ENCODE assay signal across 22 cellular contexts in genomic region chr4:38367642-38368189, GRCh38.
DNase-seq lines count a peak whose midpoint lies in the region; ATAC-seq, FAIRE-seq and TF ChIP-seq lines count a peak whose summit lies in the region.
"Had no signal": no experiment of that assay in that cellular context is flagged by ENCODE, and none has a peak within 500 bp of the region (broad histone marks: within the 10 kb centered on the region; RNA-seq: fewer than 3 reads in every experiment).

No MANE protein-coding gene starts in this region.

- in situ Hi-C loops in HepG2 (cut with HindIII; ENCODE audit: extremely low pct_ligation_motif_present, low pct_unique_long_range_greater_than_20kb): no loop called here

- no peak for TF ChIP-seq EP300 in HepG2 (IDR thresholded peaks at IDR 0.05; ENCODE audit: low read depth in 2 of 2, low read length in 2 of 2)
- no peak for TF ChIP-seq EP300 in HepG2 (CRISPR knock-in tag; IDR thresholded peaks at IDR 0.05; ENCODE audit: borderline replicate concordance)

- no peak overlapping the region for H3K9ac ChIP-seq in HepG2 (ENCODE audit: insufficient read depth, low read depth, low read length)
- H3K9ac ChIP-seq in parathyroid adenoma: no peak overlapping the region
- H3K9ac ChIP-seq: KMS-11 had no signal

- intact Hi-C loops in HepG2 (cut with micrococcal nuclease; ENCODE audit: unreplicated experiment): no loop called here
- intact Hi-C loops in MCF 10A (cut with micrococcal nuclease): no loop called here

- TF ChIP-seq RAD21 in HepG2 (CRISPR knock-in tag; IDR thresholded peaks at IDR 0.05): no peak

- H3K4me2 ChIP-seq in HepG2 (ENCODE audit: low read depth, low read length): 0 out of 2 replicates have a peak overlapping the region, but pooled peaks have one; percentile 5
- peak overlapping the region; percentile 15 for H3K4me2 ChIP-seq in parathyroid adenoma (ENCODE audit: low read length)

- peak; percentile 70 for ATAC-seq in HepG2

- CTCF ChIA-PET in HepG2 (lab: Yijun Ruan, JAX; ENCODE audit: low intra/inter-chr PET ratio, low total read pairs) (no interaction called here), MCF 10A (lab: Yijun Ruan, JAX) (interaction anchor here (0.7 to 1.2 kb wide), 2 partner anchors 9 to 48 kb away, joined by 3 to 4 read pairs; no protein-coding TSS in a partner anchor)

- no peak for FAIRE-seq in HepG2 (lab: Jason Lieb, UNC)
- no peak for FAIRE-seq in GM12892 (lab: Jason Lieb, UNC)
- FAIRE-seq: H54 had no signal

- H3K36me3 Mint-ChIP-seq in MCF 10A (ENCODE audit: insufficient read depth, unreplicated experiment): no peaks in the 10 kb centered on the region
- H3K36me3 Mint-ChIP-seq: CD4-positive, CD25-positive, alpha-beta regulatory T cell had no signal

- POLR2A ChIA-PET in HepG2 (lab: Yijun Ruan, JAX): no interaction called here
- POLR2A ChIA-PET in MCF 10A (lab: Yijun Ruan, JAX): interaction anchor here (0.8 to 1.0 kb wide), 2 partner anchors 16 to 307 kb away, joined by 3 read pairs; no protein-coding TSS in a partner anchor

- no TSS peak for BruUV-seq in HepG2 (replicated peaks; lab: Mats Ljungman, UMichigan)
- BruUV-seq in MCF 10A (replicated peaks; lab: Mats Ljungman, UMichigan): no TSS peak

- WGBS in HepG2 (ENCODE audit: low lambda C conversion rate): 65% methylated on average over 4 of the region's 4 CpGs

- H3K9me3 ChIP-seq in HepG2 (ENCODE audit: low read length) (peaks cover 6% of the 10 kb centered on the region; the same call in 1 of the 2 replicates), parathyroid adenoma (ENCODE audit: control insufficient read depth, low read length) (no peaks in the 10 kb centered on the region)

- H4K20me1 ChIP-seq in HepG2 (ENCODE audit: insufficient read depth, low read length): no peaks in the 10 kb centered on the region

- TF ChIP-seq CTCF in AG10803 (conservative IDR thresholded peaks at IDR 0.05; ENCODE audit: low read length) (no peak), coronary artery (IDR thresholded peaks at IDR 0.05) (no peak), HepG2 (CRISPR knock-in tag; IDR thresholded peaks at IDR 0.05) (no peak), parathyroid adenoma (IDR thresholded peaks at IDR 0.05) (no peak), MCF 10A (IDR thresholded peaks at IDR 0.05; ENCODE audit: unreplicated experiment) (no peak)

- no peak overlapping the region for H3K27ac Mint-ChIP-seq in MCF 10A (ENCODE audit: low read depth, unreplicated experiment)
- H3K27ac Mint-ChIP-seq: B cell had no signal

- H3K4me3 ChIP-seq in AG10803 (ENCODE audit: low read length) (no peak overlapping the region), coronary artery (no peak overlapping the region), HepG2 (replicated peaks in 1 of 3; ENCODE audit: insufficient read depth in 1 of 3, low read depth in 2 of 3, low read length in 3 of 3) (no peak overlapping the region), parathyroid adenoma (ENCODE audit: low read depth, low read length) (no peak overlapping the region)
- H3K4me3 ChIP-seq: SK-N-MC had no signal

- H3K27ac ChIP-seq in coronary artery (peak overlapping the region; percentile 37 to 82), HepG2 (ENCODE audit: extremely low read length, insufficient read depth, low read length) (no peak overlapping the region), parathyroid adenoma (peak overlapping the region; percentile 90)
- H3K27ac ChIP-seq: KMS-11, SK-N-MC had no signal

- no peaks in the 10 kb centered on the region for H3K27me3 ChIP-seq in HepG2 (ENCODE audit: control insufficient read depth in 1 of 2, insufficient read depth in 2 of 2, low read length in 2 of 2)
- no peaks in the 10 kb centered on the region for H3K27me3 ChIP-seq in parathyroid adenoma (ENCODE audit: control insufficient read depth, insufficient read depth, low read length)

- DNase-seq in AG10803 (ENCODE audit: low read depth) (peak; percentile 34), coronary artery (ENCODE audit: low spot score) (no peak), HepG2 (ENCODE audit: low spot score) (peak; percentile 35), MCF 10A (ENCODE audit: unreplicated experiment) (no peak), GM12892 (ENCODE audit: insufficient read length) (no peak), NCI-H69 (lab: John Stamatoyannopoulos, UW) (no peak), NCI-H446 (lab: John Stamatoyannopoulos, UW) (no peak)
- DNase-seq: 8988T; Calu3; CD4-positive, CD25-positive, alpha-beta regulatory T cell; NCI-H1048; NCI-H146; NCI-H2029 treated with DMSO at 0.1 percent for 48 hours; NCI-H510A; NCI-H774; OCI-M1; SHP77 had no signal

- TF ChIP-seq POLR2A in HepG2 (IDR thresholded peaks at IDR 0.05; ENCODE audit: insufficient read depth in 1 of 2, low read depth in 2 of 2, low read length in 2 of 2) (no peak), GM12892 (IDR thresholded peaks at IDR 0.05; ENCODE audit: low read depth, low read length) (no peak)

- H3K79me2 ChIP-seq in HepG2 (ENCODE audit: insufficient read depth, low read length) (no peaks in the 10 kb centered on the region), parathyroid adenoma (no peaks in the 10 kb centered on the region)

- no peaks in the 10 kb centered on the region for H3K27me3 Mint-ChIP-seq in MCF 10A (ENCODE audit: insufficient read depth, unreplicated experiment)

- H3K4me3 Mint-ChIP-seq in MCF 10A (ENCODE audit: unreplicated experiment): no peak overlapping the region
- H3K4me3 Mint-ChIP-seq: B cell; CD4-positive, CD25-positive, alpha-beta regulatory T cell had no signal

- peaks cover 36% of the 10 kb centered on the region for H3K4me1 Mint-ChIP-seq in MCF 10A (ENCODE audit: insufficient read depth, unreplicated experiment)
- H3K4me1 Mint-ChIP-seq: B cell had no signal

- H3K4me1 ChIP-seq in HepG2 (ENCODE audit: insufficient read depth, low read length) (peaks cover 35% of the 10 kb centered on the region), parathyroid adenoma (peaks cover 23% of the 10 kb centered on the region)

- H3K36me3 ChIP-seq in HepG2 (replicated peaks in 1 of 2; ENCODE audit: control insufficient read depth in 1 of 2, insufficient read depth in 2 of 2, low read length in 2 of 2) (no peaks in the 10 kb centered on the region), parathyroid adenoma (ENCODE audit: control insufficient read depth, insufficient read depth, low read length) (no peaks in the 10 kb centered on the region)

- no peaks in the 10 kb centered on the region for H3K9me3 Mint-ChIP-seq in MCF 10A (ENCODE audit: unreplicated experiment)

- H2AFZ ChIP-seq in HepG2 (ENCODE audit: low read length) (no peak overlapping the region), parathyroid adenoma (no peak overlapping the region)

TF ChIP-seq in HepG2, 621 proteins besides CTCF, POLR2A, EP300 and RAD21:
- TF ChIP-seq HNF4A (CRISPR knock-in tag; IDR thresholded peaks at IDR 0.05): peak; percentile 68
- TF ChIP-seq NCOR1 (IDR thresholded peaks at IDR 0.05; ENCODE audit: borderline replicate concordance, low read length): peak; percentile 54; the same call in 1 of the 2 replicates
- TF ChIP-seq PHF8 (CRISPR knock-in tag; IDR thresholded peaks at IDR 0.05): no peak

Comparison
In these comparisons a context has a peak if more than half of its experiments do, and no peak if none do; other contexts are left out.
1. DNase-seq: peak in AG10803 (single experiment) and HepG2 (single experiment); none in coronary artery (single experiment), MCF 10A (single experiment), GM12892 (single experiment), NCI-H69 (single experiment) and NCI-H446 (0 of 2).